ENCODE assay signal across 8 cellular contexts in genomic region chr12:120534703-120535655, GRCh38. TPM values are rescaled to one million over a fixed set of nuclear protein-coding genes. Genes with fewer than 3 reads are reported as not detected.
A peak's percentile ranks its signal among the peaks of the same experiment; 100 is the strongest.
DNase-seq lines count a peak whose midpoint lies in the region; ATAC-seq and TF ChIP-seq lines count a peak whose summit lies in the region.

No MANE protein-coding gene starts in this region.

- H3K4me3 ChIP-seq in endodermal cell (ENCODE audit: low read length) (peak overlapping the region; percentile 96), muscle layer of duodenum (ENCODE audit: low read depth in 1 of 2, low read length in 2 of 2) (peak overlapping the region; percentile 94 to 96), subcutaneous abdominal adipose tissue (ENCODE audit: low read depth in 1 of 5, low read length in 5 of 5) (peak overlapping the region; percentile 87 to 98 (median 98))

- peaks cover 24% of the 10 kb centered on the region for H3K36me3 Mint-ChIP-seq in endodermal cell (ENCODE audit: low read depth)

- peaks cover 26% of the 10 kb centered on the region for H3K4me1 Mint-ChIP-seq in endodermal cell

- TF ChIP-seq CTCF in endodermal cell (conservative IDR thresholded peaks at IDR 0.05) = peak; percentile 32

- peak overlapping the region; percentile 22 for H3K27ac ChIP-seq in endodermal cell (ENCODE audit: low read depth, low read length)
- H3K27ac ChIP-seq in muscle layer of duodenum (ENCODE audit: low read length) = peak overlapping the region; percentile 96
- peak overlapping the region; percentile 97 for H3K27ac ChIP-seq in subcutaneous abdominal adipose tissue (ENCODE audit: low read depth, low read length)

- peak; percentile 34 for ATAC-seq in HG02884 (IDR thresholded peaks at IDR 0.05; ENCODE audit: unreplicated experiment)

- DNase-seq in NCI-H2081 (lab: John Stamatoyannopoulos, UW) (peak; percentile 8 to 50), NCI-H2081 treated with DMSO at 0.1 percent for 48 hours (lab: John Stamatoyannopoulos, UW) (no peak), NCI-H460 (ENCODE audit: extremely low read depth, low read depth) (peak; percentile 26), endodermal cell (peak; percentile 85)
- peak; percentile 9 to 16 for DNase-seq in activated CD8-positive, alpha-beta memory T cell treated with anti-CD3 and anti-CD28 coated beads for 1 hour (ENCODE audit: extremely low read depth in 1 of 2, low read depth in 1 of 2)

- H3K27ac Mint-ChIP-seq in endodermal cell = peak overlapping the region; percentile 94

- H3K27me3 Mint-ChIP-seq in endodermal cell (ENCODE audit: insufficient read depth) = no peaks in the 10 kb centered on the region

- no peaks in the 10 kb centered on the region for H3K27me3 ChIP-seq in endodermal cell (ENCODE audit: control insufficient read depth, insufficient read depth, low read length, poor library complexity, severe bottlenecking)
- H3K27me3 ChIP-seq in muscle layer of duodenum (ENCODE audit: low read depth, low read length) = no peaks in the 10 kb centered on the region
- no peaks in the 10 kb centered on the region for H3K27me3 ChIP-seq in subcutaneous abdominal adipose tissue (ENCODE audit: control insufficient read depth in 5 of 5, insufficient read depth in 4 of 5, low read length in 5 of 5)

- 1% methylated on average over 23 to 51 of the region's 52 CpGs for WGBS in endodermal cell (ENCODE audit: insufficient coverage in 1 of 2, insufficient read length in 1 of 2), 2 experiments

- H3K4me3 Mint-ChIP-seq in endodermal cell = peak overlapping the region; percentile 93

- H3K4me1 ChIP-seq in endodermal cell (ENCODE audit: control insufficient read depth, insufficient read depth, low read length) = peaks cover 10% of the 10 kb centered on the region
- peaks cover 34 to 44% of the 10 kb centered on the region in 2 donors for H3K4me1 ChIP-seq in muscle layer of duodenum (ENCODE audit: control insufficient read depth in 1 of 2, insufficient read depth in 2 of 2, low read length in 2 of 2)
- peaks cover 11 to 53% (median 51%) of the 10 kb centered on the region in 5 donors for H3K4me1 ChIP-seq in subcutaneous abdominal adipose tissue (ENCODE audit: control insufficient read depth in 5 of 5, insufficient read depth in 5 of 5, low read length in 5 of 5)

- H3K9me3 ChIP-seq in endodermal cell (ENCODE audit: control insufficient read depth, low read length) (no peaks in the 10 kb centered on the region), muscle layer of duodenum (ENCODE audit: control insufficient read depth in 1 of 2, low read length in 2 of 2) (no peaks in the 10 kb centered on the region), subcutaneous abdominal adipose tissue (ENCODE audit: control insufficient read depth in 5 of 5, low read length in 5 of 5) (no peaks in the 10 kb centered on the region)

- H3K9ac ChIP-seq in endodermal cell (ENCODE audit: extremely low read depth, low read length, poor library complexity, severe bottlenecking) (peak overlapping the region; percentile 75), subcutaneous abdominal adipose tissue (ENCODE audit: low read length in 5 of 5) (peak overlapping the region; percentile 82 to 99 (median 95))

- H3K36me3 ChIP-seq in endodermal cell (ENCODE audit: control insufficient read depth, insufficient read depth, low read length) (peaks cover 37% of the 10 kb centered on the region), muscle layer of duodenum (ENCODE audit: control insufficient read depth in 1 of 2, insufficient read depth in 2 of 2, low read length in 2 of 2) (no peaks in the 10 kb centered on the region), subcutaneous abdominal adipose tissue (ENCODE audit: control insufficient read depth in 5 of 5, insufficient read depth in 5 of 5, low read length in 5 of 5) (no peaks in the 10 kb centered on the region)

- peaks cover 1% of the 10 kb centered on the region for H3K9me3 Mint-ChIP-seq in endodermal cell

RNA-seq across cellular contexts. Expression of gene RNF10, which starts 0.8 kb away (rescaled TPM):
- 90.8 and 94.5 TPM in 2 replicates for total RNA-seq in NCI-H460 (2014; rRNA removed; shearing (Covaris generic))
- 49.3 and 52.6 TPM in 2 replicates for polyA plus RNA-seq in NCI-H460 (2014; cell fraction: nucleus; rRNA removed)
- total RNA-seq in endodermal cell = 100 to 1,000 TPM; 167 to 182 TPM
- polyA plus RNA-seq in endodermal cell (2013, experiment 1 of 2) = 109 TPM
- 107 TPM for polyA plus RNA-seq in endodermal cell (2013, experiment 2 of 2)

RNA-seq across cellular contexts. Expression of gene COQ5, which starts 6.0 kb away (rescaled TPM):
- 47.5 and 55.1 TPM in 2 replicates for total RNA-seq in NCI-H460 (2014; rRNA removed; shearing (Covaris generic))
- 61.0 and 73.7 TPM in 2 replicates for polyA plus RNA-seq in NCI-H460 (2014; cell fraction: nucleus; rRNA removed)
- 10 to 100 TPM; 35.5 to 55.1 TPM for total RNA-seq in endodermal cell
- 57.3 TPM for polyA plus RNA-seq in endodermal cell (2013, experiment 1 of 2)
- 51.5 TPM for polyA plus RNA-seq in endodermal cell (2013, experiment 2 of 2)

RNA-seq across cellular contexts. Expression of gene DYNLL1, which starts 39.1 kb away (rescaled TPM):
- total RNA-seq in NCI-H460 (2014; rRNA removed; shearing (Covaris generic)) = 205 and 250 TPM in 2 replicates
- 167 and 306 TPM in 2 replicates for polyA plus RNA-seq in NCI-H460 (2014; cell fraction: nucleus; rRNA removed)
- total RNA-seq in endodermal cell = 100 to 1,000 TPM; 326 to 424 TPM
- polyA plus RNA-seq in endodermal cell (2013, experiment 1 of 2) = 494 TPM
- 464 TPM for polyA plus RNA-seq in endodermal cell (2013, experiment 2 of 2)

RNA-seq across cellular contexts. Expression of gene POP5, which starts 46.2 kb away (rescaled TPM):
- total RNA-seq in NCI-H460 (2014; rRNA removed; shearing (Covaris generic)) = 42.5 and 45.6 TPM in 2 replicates
- polyA plus RNA-seq in NCI-H460 (2014; cell fraction: nucleus; rRNA removed) = 107 and 157 TPM in 2 replicates
- 10 to 100 TPM; 52.5 to 53.0 TPM for total RNA-seq in endodermal cell
- polyA plus RNA-seq in endodermal cell (2013, experiment 1 of 2) = 48.1 TPM
- polyA plus RNA-seq in endodermal cell (2013, experiment 2 of 2) = 39.1 TPM

Comparison
In these comparisons a context has a peak if more than half of its experiments do, and no peak if none do; other contexts are left out.
1. H3K27ac ChIP-seq: peak in every context shown above with its lines; median percentile 97 in subcutaneous abdominal adipose tissue; 96 in muscle layer of duodenum; 22 in endodermal cell.